ENCODE assay signal across 19 cellular contexts in genomic region chr17:56165017-56165720, GRCh38. TPM values are rescaled to one million over a fixed set of nuclear protein-coding genes. Genes with fewer than 3 reads are reported as not detected.
A peak's percentile ranks its signal among the peaks of the same experiment; 100 is the strongest.
DNase-seq lines count a peak whose midpoint lies in the region; ATAC-seq and TF ChIP-seq lines count a peak whose summit lies in the region.
"Had no signal": no experiment of that assay in that cellular context is flagged by ENCODE, and none has a peak within 500 bp of the region (broad histone marks: within the 10 kb centered on the region; RNA-seq: fewer than 3 reads in every experiment).

No MANE protein-coding gene starts in this region.

- peak overlapping the region; percentile 80 for H3K27ac ChIP-seq in GM23248
- H3K27ac ChIP-seq in heart left ventricle: no peak overlapping the region
- no peak overlapping the region for H3K27ac ChIP-seq in upper lobe of left lung
- H3K27ac ChIP-seq: BLaER1 had no signal

- CTCF ChIA-PET in activated CD8-positive, alpha-beta T cell treated with anti-CD3 and anti-CD28 coated beads for 36 hours (lab: Charles Lee): interaction anchor here (1.4 kb wide), 1 partner anchor 10 kb away, joined by 4 read pairs; no protein-coding TSS in a partner anchor

- no peak for TF ChIP-seq CTCF in heart left ventricle (IDR thresholded peaks at IDR 0.05)
- no peak for TF ChIP-seq CTCF in activated CD8-positive, alpha-beta T cell treated with anti-CD3 and anti-CD28 coated beads for 36 hours (IDR thresholded peaks at IDR 0.05)
- TF ChIP-seq CTCF in upper lobe of left lung (IDR thresholded peaks at IDR 0.05): no peak

- H3K4me1 ChIP-seq in GM23248 (ENCODE audit: insufficient read depth) (peaks cover 50% of the 10 kb centered on the region), heart left ventricle (no peaks in the 10 kb centered on the region), upper lobe of left lung (no peaks in the 10 kb centered on the region)
- H3K4me1 ChIP-seq: BLaER1 had no signal

- 15 to 22% methylated on average over 8 of the region's 8 CpGs for WGBS in GM23248 (ENCODE audit: low coverage in 1 of 2, low lambda C conversion rate in 2 of 2, missing lambda C conversion rate in 2 of 2), 2 experiments
- WGBS in heart left ventricle, 4 donors: 82 to 86% (median 84%) methylated on average over 8 of the region's 8 CpGs
- 84 to 91% methylated on average over 8 of the region's 8 CpGs for WGBS in upper lobe of left lung, 2 donors

- no peak overlapping the region for H2AFZ ChIP-seq in GM23248

- ATAC-seq in SK-N-SH treated with all-trans-retinoic acid at 6 μM for 48 hours (peak; percentile 41), GM21528 (IDR thresholded peaks at IDR 0.05; ENCODE audit: low FRiP score, unreplicated experiment) (no peak), heart left ventricle (no peak), upper lobe of left lung (ENCODE audit: low FRiP score in 2 of 2) (no peak)
- no peak for ATAC-seq in activated CD8-positive, alpha-beta T cell treated with anti-CD3 and anti-CD28 coated beads for 36 hours
- ATAC-seq: CD8-positive, alpha-beta T cell had no signal

- no peak overlapping the region for H3K4me2 ChIP-seq in GM23248 (ENCODE audit: unreplicated experiment)
- H3K4me2 ChIP-seq: BLaER1 had no signal

- 0 out of 2 replicates have a peak, but pooled peaks cover 6% of the 10 kb centered on the region for H3K9me2 ChIP-seq in GM23248 (ENCODE audit: insufficient read depth)

- TF ChIP-seq POLR2A in heart left ventricle (IDR thresholded peaks at IDR 0.05) (no peak), upper lobe of left lung (IDR thresholded peaks at IDR 0.05) (no peak)

- POLR2A ChIA-PET in activated CD8-positive, alpha-beta T cell treated with anti-CD3 and anti-CD28 coated beads for 36 hours (lab: Charles Lee): no interaction called here

- no peaks in the 10 kb centered on the region for H4K20me1 ChIP-seq in GM23248 (ENCODE audit: insufficient read depth)
- H4K20me1 ChIP-seq: BLaER1 had no signal

- intact Hi-C loops in heart left ventricle (cut with DNase I): no loop called here
- intact Hi-C loops in activated CD8-positive, alpha-beta T cell treated with anti-CD3 and anti-CD28 coated beads for 36 hours (cut with micrococcal nuclease): no loop called here

- no peak for TF ChIP-seq EP300 in upper lobe of left lung (IDR thresholded peaks at IDR 0.05)

- peaks cover 1% of the 10 kb centered on the region for H3K27me3 Mint-ChIP-seq in activated CD8-positive, alpha-beta T cell treated with anti-CD3 and anti-CD28 coated beads for 36 hours

- H3K36me3 ChIP-seq in GM23248 (ENCODE audit: low read depth): no peaks in the 10 kb centered on the region
- H3K36me3 ChIP-seq in heart left ventricle: no peaks in the 10 kb centered on the region
- H3K36me3 ChIP-seq in upper lobe of left lung: no peaks in the 10 kb centered on the region
- H3K36me3 ChIP-seq: BLaER1 had no signal

- in situ Hi-C loops in GM23248 (cut with MboI): no loop called here

- H3K9me3 ChIP-seq in GM23248 (ENCODE audit: low read depth) (no peaks in the 10 kb centered on the region), heart left ventricle (no peaks in the 10 kb centered on the region), upper lobe of left lung (no peaks in the 10 kb centered on the region)
- H3K9me3 ChIP-seq: BLaER1 had no signal

- H3K4me3 ChIP-seq in GM23248: no peak overlapping the region
- H3K4me3 ChIP-seq in heart left ventricle: no peak overlapping the region
- H3K4me3 ChIP-seq in upper lobe of left lung: no peak overlapping the region
- H3K4me3 ChIP-seq: BLaER1 had no signal

- H3K27ac Mint-ChIP-seq in activated CD8-positive, alpha-beta T cell treated with anti-CD3 and anti-CD28 coated beads for 36 hours: no peak overlapping the region
- H3K27ac Mint-ChIP-seq: CD8-positive, alpha-beta T cell; IgD-negative memory B cell had no signal

- peaks cover 44% of the 10 kb centered on the region for H3F3A ChIP-seq in GM23248 (ENCODE audit: insufficient read depth)

- H3K9ac ChIP-seq in GM23248: peak overlapping the region; percentile 11; the same call in 1 of the 2 replicates
- H3K9ac ChIP-seq: BLaER1 had no signal

- H3K27me3 ChIP-seq in GM23248 (replicated peaks; ENCODE audit: insufficient read depth): no peaks in the 10 kb centered on the region
- peaks cover 0 to 5% (median 0%) of the 10 kb centered on the region in 9 donors for H3K27me3 ChIP-seq in heart left ventricle
- no peaks in the 10 kb centered on the region for H3K27me3 ChIP-seq in upper lobe of left lung
- H3K27me3 ChIP-seq: BLaER1 had no signal

- H3K4me3 Mint-ChIP-seq in activated CD8-positive, alpha-beta T cell treated with anti-CD3 and anti-CD28 coated beads for 36 hours: no peak overlapping the region
- H3K4me3 Mint-ChIP-seq: CD8-positive, alpha-beta T cell; IgD-negative memory B cell had no signal

- DNase-seq in GM23248 (peak; percentile 77), iris pigment epithelial cell (ENCODE audit: low read depth) (peak; percentile 57), heart left ventricle (no peak), upper lobe of left lung (no peak)
- no peak for DNase-seq in activated CD8-positive, alpha-beta T cell treated with anti-CD3 and anti-CD28 coated beads for 36 hours
- DNase-seq: CD8-positive, alpha-beta T cell; DMS79 treated with DMSO at 0.1 percent for 48 hours; GF-D8; Kasumi-1; MM.1S; NCI-H1105; NCI-H1694; NCI-H2107; NCI-H226; NCI-H524 treated with DMSO at 0.1 percent for 48 hours had no signal

- H3K79me2 ChIP-seq in GM23248 (ENCODE audit: insufficient read depth): no peaks in the 10 kb centered on the region

- no peaks in the 10 kb centered on the region for H3K4me1 Mint-ChIP-seq in activated CD8-positive, alpha-beta T cell treated with anti-CD3 and anti-CD28 coated beads for 36 hours (ENCODE audit: low read depth)
- H3K4me1 Mint-ChIP-seq: IgD-negative memory B cell had no signal

- H3K9me3 Mint-ChIP-seq in activated CD8-positive, alpha-beta T cell treated with anti-CD3 and anti-CD28 coated beads for 36 hours: no peaks in the 10 kb centered on the region
- H3K9me3 Mint-ChIP-seq: CD8-positive, alpha-beta T cell had no signal

- H3K36me3 Mint-ChIP-seq in activated CD8-positive, alpha-beta T cell treated with anti-CD3 and anti-CD28 coated beads for 36 hours (ENCODE audit: low read depth): no peaks in the 10 kb centered on the region
- H3K36me3 Mint-ChIP-seq: CD8-positive, alpha-beta T cell had no signal

TF ChIP-seq in SK-N-SH treated with all-trans-retinoic acid at 6 μM for 48 hours, 23 proteins besides CTCF, POLR2A, EP300 and RAD21:
- TF ChIP-seq RARB (CRISPR knock-in tag; IDR thresholded peaks at IDR 0.05) (no peak), GLIS3 (CRISPR knock-in tag; IDR thresholded peaks at IDR 0.05) (no peak), TCF4 (CRISPR knock-in tag; IDR thresholded peaks at IDR 0.05; ENCODE audit: borderline replicate concordance) (no peak), PPARA (CRISPR knock-in tag; IDR thresholded peaks at IDR 0.05; ENCODE audit: borderline replicate concordance) (no peak), ZNF70 (CRISPR knock-in tag; IDR thresholded peaks at IDR 0.05) (no peak), ZFP3 (CRISPR knock-in tag; IDR thresholded peaks at IDR 0.05) (no peak), ZNF565 (CRISPR knock-in tag; conservative IDR thresholded peaks at IDR 0.05; ENCODE audit: low read depth) (no peak), ARNTL (CRISPR knock-in tag; IDR thresholded peaks at IDR 0.05; ENCODE audit: borderline replicate concordance, low read depth) (no peak), BACH2 (CRISPR knock-in tag; IDR thresholded peaks at IDR 0.05; ENCODE audit: borderline replicate concordance) (no peak), ESRRG (CRISPR knock-in tag; IDR thresholded peaks at IDR 0.05) (no peak), TOX (CRISPR knock-in tag; IDR thresholded peaks at IDR 0.05; ENCODE audit: borderline replicate concordance) (no peak), ZFP30 (CRISPR knock-in tag; IDR thresholded peaks at IDR 0.05) (no peak), ISL1 (CRISPR knock-in tag; IDR thresholded peaks at IDR 0.05) (no peak), PATZ1 (CRISPR knock-in tag; IDR thresholded peaks at IDR 0.05; ENCODE audit: borderline replicate concordance) (no peak)
TF ChIP-seq in SK-N-SH treated with all-trans-retinoic acid at 6 μM for 48 hours: peak in this region for 0.

RNA-seq across cellular contexts. Expression of gene ANKFN1, which starts 11.9 kb away (rescaled TPM):
- total RNA-seq in GM23248 (2014; rRNA removed; shearing (Covaris generic)): 0.54 and 0.76 TPM in 2 replicates
- polyA plus RNA-seq in GM23248 (2016; fragmentation: Nextera tagmentation; extraction: Ambion mirVana): 0.16 and 0.64 TPM in 2 replicates
- not detected for total RNA-seq in heart left ventricle
- not detected for polyA plus RNA-seq in heart left ventricle
- not detected for total RNA-seq in activated CD8-positive, alpha-beta T cell treated with anti-CD3 and anti-CD28 coated beads for 36 hours
- total RNA-seq in upper lobe of left lung: 10 to 100 TPM in 1 of 6 donors, 1 to 10 TPM in 4, under 1 TPM in 1; 0.55 to 14.4 (median 2.6) TPM
- total RNA-seq: CD8-positive, alpha-beta T cell had no signal
- polyA plus RNA-seq: IgD-negative memory B cell had no signal

Comparison
In these comparisons a context has a peak if more than half of its experiments do, and no peak if none do; other contexts are left out.
1. DNase-seq: peak in GM23248 (single experiment) and iris pigment epithelial cell (single experiment); none in heart left ventricle (0 of 5), activated CD8-positive, alpha-beta T cell treated with anti-CD3 and anti-CD28 coated beads for 36 hours (single experiment) and upper lobe of left lung (0 of 2).